15 cellular contexts compared by ENCODE assay signal in the genomic region with DNA sequence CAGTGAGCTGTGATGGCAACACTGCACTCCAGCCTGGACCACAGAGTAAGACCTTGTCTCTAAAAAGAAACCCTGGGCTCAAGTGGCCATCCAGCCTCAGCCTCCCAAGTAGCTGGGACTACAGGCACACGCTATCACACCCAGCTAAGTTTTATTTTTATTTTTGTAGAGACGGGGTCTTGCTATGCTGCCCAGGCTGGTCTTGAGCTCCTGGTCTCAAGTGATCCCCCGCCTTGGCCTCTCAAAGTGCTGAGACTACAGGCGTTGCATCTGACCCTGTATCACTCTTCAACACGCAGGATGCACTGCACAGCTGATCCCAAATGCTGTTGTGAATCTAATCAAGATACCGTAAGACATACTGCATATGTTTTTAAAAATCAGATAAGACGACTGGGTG. TPM values are rescaled to one million over a fixed set of nuclear protein-coding genes. Genes with fewer than 3 reads are reported as not detected.
A peak's percentile ranks its signal among the peaks of the same experiment; 100 is the strongest.
DNase-seq lines count a peak whose midpoint lies in the region; ATAC-seq and TF ChIP-seq lines count a peak whose summit lies in the region.
"Had no signal": no experiment of that assay in that cellular context is flagged by ENCODE, and none has a peak within 500 bp of the region (broad histone marks: within the 10 kb centered on the region; RNA-seq: fewer than 3 reads in every experiment).

No MANE protein-coding gene starts in this region.

- no peaks in the 10 kb centered on the region for H3K9me3 ChIP-seq in CD8-positive, alpha-beta memory T cell (ENCODE audit: low read length)
- no peaks in the 10 kb centered on the region for H3K9me3 ChIP-seq in BE2C
- H3K9me3 ChIP-seq: Peyer's patch had no signal

- no peak for TF ChIP-seq CTCF in BE2C (IDR thresholded peaks at IDR 0.05; ENCODE audit: low read depth, low read length)

- H3K36me3 Mint-ChIP-seq in activated T-cell treated with anti-CD3 and anti-CD28 coated beads, Interleukin-2, amount 50 U/mL, for 24 hours (ENCODE audit: low read depth), result peaks cover 53% of the 10 kb centered on the region
- peaks cover 0 to 34% (median 10%) of the 10 kb centered on the region in 3 donors for H3K36me3 Mint-ChIP-seq in CD8-positive, alpha-beta memory T cell
- H3K36me3 Mint-ChIP-seq in activated T-helper 2 cell treated with anti-CD3 and anti-CD28 coated beads, Interferon-gamma antibody, Interleukin-2, Interleukin-4, amounts not matched to agents 10 μg/mL and 5 μg/mL and 100 μg/mL, durations not matched to agents 14 hours and 24 hours and 36 hours (ENCODE audit: low read depth), result peaks cover 17% of the 10 kb centered on the region
- H3K36me3 Mint-ChIP-seq in naive thymus-derived CD8-positive, alpha-beta T cell, result peaks cover 0 to 20% (median 0%) of the 10 kb centered on the region in 3 donors

- H3K36me3 ChIP-seq in CD8-positive, alpha-beta memory T cell (ENCODE audit: insufficient read depth, low read length), result no peaks in the 10 kb centered on the region
- H3K36me3 ChIP-seq in BE2C, result peaks cover 7% of the 10 kb centered on the region
- H3K36me3 ChIP-seq: Peyer's patch had no signal

- no peaks in the 10 kb centered on the region for H3K27me3 Mint-ChIP-seq in activated T-cell treated with anti-CD3 and anti-CD28 coated beads, Interleukin-2, amount 50 U/mL, for 24 hours
- H3K27me3 Mint-ChIP-seq in CD8-positive, alpha-beta memory T cell, result no peaks in the 10 kb centered on the region
- H3K27me3 Mint-ChIP-seq in activated T-helper 2 cell treated with anti-CD3 and anti-CD28 coated beads, Interferon-gamma antibody, Interleukin-2, Interleukin-4, amounts not matched to agents 10 μg/mL and 5 μg/mL and 100 μg/mL, durations not matched to agents 14 hours and 24 hours and 36 hours (ENCODE audit: low read depth), result no peaks in the 10 kb centered on the region
- H3K27me3 Mint-ChIP-seq in naive thymus-derived CD8-positive, alpha-beta T cell, result no peaks in the 10 kb centered on the region
- H3K27me3 Mint-ChIP-seq: IgD-negative memory B cell had no signal

- H3K4me1 ChIP-seq in CD8-positive, alpha-beta memory T cell (ENCODE audit: insufficient read depth, low read length), result peaks cover 74% of the 10 kb centered on the region
- H3K4me1 ChIP-seq in BE2C, result peaks cover 4% of the 10 kb centered on the region; the same call in 1 of the 2 replicates

- intact Hi-C loops in activated T-helper 2 cell treated with anti-CD3 and anti-CD28 coated beads, Interferon-gamma antibody, Interleukin-2, Interleukin-4, amounts not matched to agents 10 μg/mL and 5 μg/mL and 100 μg/mL, durations not matched to agents 14 hours and 24 hours and 36 hours (cut with micrococcal nuclease), result no loop called here

- DNase-seq in activated T-cell treated with anti-CD3 and anti-CD28 coated beads, Interleukin-2, amount 50 U/mL, for 24 hours, result no peak
- no peak for DNase-seq in activated T-cell treated with anti-CD3 and anti-CD28 coated beads, Interleukin-2, amount 50 U/mL, for 48 hours
- no peak for DNase-seq in CD8-positive, alpha-beta memory T cell
- DNase-seq in activated T-helper 2 cell treated with anti-CD3 and anti-CD28 coated beads, Interferon-gamma antibody, Interleukin-2, Interleukin-4, amounts not matched to agents 10 μg/mL and 5 μg/mL and 100 μg/mL, durations not matched to agents 14 hours and 24 hours and 36 hours (ENCODE audit: low spot score), result no peak
- no peak for DNase-seq in naive thymus-derived CD8-positive, alpha-beta T cell
- DNase-seq in RPMI8226 (no peak), BE2C (no peak), NCI-H2029 (lab: John Stamatoyannopoulos, UW) (no peak)
- DNase-seq: HCEC 1CT, MV-4-11, NCI-H1417 treated with DMSO at 0.1 percent for 48 hours, NCI-H2081, NCI-H510A treated with DMSO at 0.1 percent for 48 hours, Peyer's patch had no signal

- no peak overlapping the region for H3K4me3 Mint-ChIP-seq in activated T-cell treated with anti-CD3 and anti-CD28 coated beads, Interleukin-2, amount 50 U/mL, for 24 hours
- H3K4me3 Mint-ChIP-seq in CD8-positive, alpha-beta memory T cell, result peak overlapping the region in 4 of 7 donors; percentile 11 to 54 (median 32)
- no peak overlapping the region for H3K4me3 Mint-ChIP-seq in activated T-helper 2 cell treated with anti-CD3 and anti-CD28 coated beads, Interferon-gamma antibody, Interleukin-2, Interleukin-4, amounts not matched to agents 10 μg/mL and 5 μg/mL and 100 μg/mL, durations not matched to agents 14 hours and 24 hours and 36 hours (ENCODE audit: low read depth)
- peak overlapping the region in 6 of 10 donors; percentile 21 to 54 (median 36) for H3K4me3 Mint-ChIP-seq in naive thymus-derived CD8-positive, alpha-beta T cell

- no peak overlapping the region for H3K27ac ChIP-seq in CD8-positive, alpha-beta memory T cell (ENCODE audit: low read depth, low read length)
- H3K27ac ChIP-seq: Peyer's patch had no signal

- H3K9me3 Mint-ChIP-seq in activated T-cell treated with anti-CD3 and anti-CD28 coated beads, Interleukin-2, amount 50 U/mL, for 24 hours, result no peaks in the 10 kb centered on the region
- no peaks in the 10 kb centered on the region for H3K9me3 Mint-ChIP-seq in CD8-positive, alpha-beta memory T cell
- no peaks in the 10 kb centered on the region for H3K9me3 Mint-ChIP-seq in activated T-helper 2 cell treated with anti-CD3 and anti-CD28 coated beads, Interferon-gamma antibody, Interleukin-2, Interleukin-4, amounts not matched to agents 10 μg/mL and 5 μg/mL and 100 μg/mL, durations not matched to agents 14 hours and 24 hours and 36 hours
- H3K9me3 Mint-ChIP-seq in naive thymus-derived CD8-positive, alpha-beta T cell, result no peaks in the 10 kb centered on the region

- CTCF ChIA-PET in CD8-positive, alpha-beta memory T cell (lab: Charles Lee), result interaction anchor here (1.1 to 1.3 kb wide), 2 partner anchors 16 to 28 kb away, joined by 3 to 6 read pairs; no protein-coding TSS in a partner anchor

- peaks cover 75% of the 10 kb centered on the region for H3K4me1 Mint-ChIP-seq in activated T-cell treated with anti-CD3 and anti-CD28 coated beads, Interleukin-2, amount 50 U/mL, for 24 hours (ENCODE audit: low read depth)
- peaks cover 71 to 87% (median 77%) of the 10 kb centered on the region in 3 donors for H3K4me1 Mint-ChIP-seq in CD8-positive, alpha-beta memory T cell
- peaks cover 36% of the 10 kb centered on the region for H3K4me1 Mint-ChIP-seq in activated T-helper 2 cell treated with anti-CD3 and anti-CD28 coated beads, Interferon-gamma antibody, Interleukin-2, Interleukin-4, amounts not matched to agents 10 μg/mL and 5 μg/mL and 100 μg/mL, durations not matched to agents 14 hours and 24 hours and 36 hours (ENCODE audit: low read depth)
- H3K4me1 Mint-ChIP-seq in naive thymus-derived CD8-positive, alpha-beta T cell, result peaks cover 26 to 88% (median 76%) of the 10 kb centered on the region in 4 donors

- no peak overlapping the region for H3K4me3 ChIP-seq in CD8-positive, alpha-beta memory T cell (ENCODE audit: low read length)
- no peak overlapping the region for H3K4me3 ChIP-seq in BE2C (ENCODE audit: low read depth, low read length)
- H3K4me3 ChIP-seq: Peyer's patch had no signal

- peak overlapping the region; percentile 70 for H3K27ac Mint-ChIP-seq in activated T-cell treated with anti-CD3 and anti-CD28 coated beads, Interleukin-2, amount 50 U/mL, for 24 hours
- peak overlapping the region in 6 of 8 donors; percentile 50 to 96 (median 67) for H3K27ac Mint-ChIP-seq in CD8-positive, alpha-beta memory T cell
- H3K27ac Mint-ChIP-seq in activated T-helper 2 cell treated with anti-CD3 and anti-CD28 coated beads, Interferon-gamma antibody, Interleukin-2, Interleukin-4, amounts not matched to agents 10 μg/mL and 5 μg/mL and 100 μg/mL, durations not matched to agents 14 hours and 24 hours and 36 hours, result peak overlapping the region; percentile 55
- H3K27ac Mint-ChIP-seq in naive thymus-derived CD8-positive, alpha-beta T cell, result peak overlapping the region in 9 of 10 donors; percentile 30 to 75 (median 65)

- POLR2A ChIA-PET in CD8-positive, alpha-beta memory T cell (lab: Charles Lee), result no interaction called here
- POLR2A ChIA-PET in naive thymus-derived CD8-positive, alpha-beta T cell (lab: Charles Lee), result interaction anchor here (1.0 to 2.2 kb wide), 3 partner anchors 10 to 15 kb away, joined by 4 to 14 read pairs (median 5); no protein-coding TSS in a partner anchor

- H3K27me3 ChIP-seq in CD8-positive, alpha-beta memory T cell (ENCODE audit: insufficient read depth, low read length, poor library complexity, severe bottlenecking), result no peaks in the 10 kb centered on the region
- no peaks in the 10 kb centered on the region for H3K27me3 ChIP-seq in BE2C
- H3K27me3 ChIP-seq: Peyer's patch had no signal

- no peak for ATAC-seq in naive thymus-derived CD8-positive, alpha-beta T cell

RNA-seq across cellular contexts. Expression of a gene that starts 23.0 kb away (rescaled TPM):
- total RNA-seq in CD8-positive, alpha-beta memory T cell, result 100 to 1,000 TPM; 130 to 150 TPM
- polyA plus RNA-seq in CD8-positive, alpha-beta memory T cell, result 39.8 TPM
- 142 and 144 TPM in 2 replicates for total RNA-seq in activated T-helper 2 cell treated with anti-CD3 and anti-CD28 coated beads, Interferon-gamma antibody, Interleukin-2, Interleukin-4, amounts not matched to agents 10 μg/mL and 5 μg/mL and 100 μg/mL, durations not matched to agents 14 hours and 24 hours and 36 hours
- total RNA-seq in naive thymus-derived CD8-positive, alpha-beta T cell, result 100 to 1,000 TPM; 326 to 328 TPM
- 10 to 100 TPM in 2 of 3 donors, 1 to 10 TPM in 1; 8.9 to 61.1 (median 13.9) TPM for polyA plus RNA-seq in naive thymus-derived CD8-positive, alpha-beta T cell
- 335 TPM for polyA plus RNA-seq in BE2C (2012; ENCODE audit: insufficient read depth, insufficient read length, low read depth)

RNA-seq across cellular contexts. Expression of a gene that starts 40.8 kb away (rescaled TPM):
- total RNA-seq in CD8-positive, alpha-beta memory T cell, result 10 to 100 TPM; 77.4 to 79.5 TPM
- 48.2 TPM for polyA plus RNA-seq in CD8-positive, alpha-beta memory T cell
- total RNA-seq in activated T-helper 2 cell treated with anti-CD3 and anti-CD28 coated beads, Interferon-gamma antibody, Interleukin-2, Interleukin-4, amounts not matched to agents 10 μg/mL and 5 μg/mL and 100 μg/mL, durations not matched to agents 14 hours and 24 hours and 36 hours, result 115 and 125 TPM in 2 replicates
- total RNA-seq in naive thymus-derived CD8-positive, alpha-beta T cell, result 100 to 1,000 TPM; 164 to 169 TPM
- 10 to 100 TPM; 44.8 to 58.2 (median 44.9) TPM for polyA plus RNA-seq in naive thymus-derived CD8-positive, alpha-beta T cell
- 59.3 TPM for polyA plus RNA-seq in BE2C (2012; ENCODE audit: insufficient read depth, insufficient read length, low read depth)

Comparison
In these comparisons a context has a peak if more than half of its experiments do, and no peak if none do; other contexts are left out.
1. H3K4me3 Mint-ChIP-seq: peak in CD8-positive, alpha-beta memory T cell (4 of 7) and naive thymus-derived CD8-positive, alpha-beta T cell (6 of 10); none in activated T-cell treated with anti-CD3 and anti-CD28 coated beads, Interleukin-2, amount 50 U/mL, for 24 hours (single experiment) and activated T-helper 2 cell treated with anti-CD3 and anti-CD28 coated beads, Interferon-gamma antibody, Interleukin-2, Interleukin-4, amounts not matched to agents 10 μg/mL and 5 μg/mL and 100 μg/mL, durations not matched to agents 14 hours and 24 hours and 36 hours (single experiment).
2. Peak in every context shown above with its lines, with median percentiles within 50 percentile points of each other: H3K27ac Mint-ChIP-seq.